15 cellular contexts compared by ENCODE assay signal in the genomic region with DNA sequence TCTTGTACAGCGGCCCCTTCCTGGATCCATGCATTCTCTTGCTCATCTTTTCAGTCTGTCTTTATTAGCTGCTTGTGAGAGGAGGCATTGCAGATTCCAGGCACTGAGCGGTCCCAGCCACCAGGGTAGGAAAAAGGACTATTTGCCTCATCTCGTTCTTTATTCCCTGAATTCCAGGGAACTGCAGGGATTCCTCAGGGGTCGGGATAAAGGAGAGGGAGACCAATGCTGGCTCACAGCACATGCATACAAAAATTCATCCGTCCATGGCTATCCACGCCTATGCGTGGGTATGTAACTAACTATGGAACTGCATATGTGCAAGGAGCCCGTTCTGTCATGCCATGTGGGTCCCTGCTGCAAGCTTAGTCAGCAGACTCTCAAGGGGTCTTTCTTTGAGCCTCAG. TPM values are rescaled to one million over a fixed set of nuclear protein-coding genes. Genes with fewer than 3 reads are reported as not detected.
DNase-seq lines count a peak whose midpoint lies in the region; ATAC-seq and TF ChIP-seq lines count a peak whose summit lies in the region.
"Had no signal": no experiment of that assay in that cellular context is flagged by ENCODE, and none has a peak within 500 bp of the region (broad histone marks: within the 10 kb centered on the region; RNA-seq: fewer than 3 reads in every experiment).

No MANE protein-coding gene starts in this region.

- no peak for DNase-seq in activated naive CD4-positive, alpha-beta T cell treated with anti-CD3 and anti-CD28 coated beads, Interleukin-2, amount 10 ng/mL, durations not matched to agents 7 days and 5 days
- DNase-seq in activated naive CD4-positive, alpha-beta T cell treated with anti-CD3 and anti-CD28 coated beads, Interleukin-2, amount 50 U/mL, for 16 hours: no peak
- peak; percentile 7 for DNase-seq in WERI-Rb-1
- no peak for DNase-seq in stimulated activated naive CD8-positive, alpha-beta T cell treated with anti-CD3 and anti-CD28 coated beads, Interleukin-15, amount 100 ng/mL, for 72 hours
- DNase-seq in MV-4-11 (lab: John Stamatoyannopoulos, UW): no peak
- DNase-seq in GDM1 (lab: John Stamatoyannopoulos, UW): no peak
- DNase-seq in HT-29 (ENCODE audit: low spot score): no peak
- DNase-seq: gastrocnemius medialis; NCI-H2029; stimulated activated naive CD4-positive, alpha-beta T cell treated with Interleukin-2 at 50 U/mL for 16 hours had no signal

- no peaks in the 10 kb centered on the region for H3K9me3 Mint-ChIP-seq in activated naive CD4-positive, alpha-beta T cell treated with anti-CD3 and anti-CD28 coated beads, Interleukin-2, amount 10 ng/mL, durations not matched to agents 7 days and 5 days
- H3K9me3 Mint-ChIP-seq in stimulated activated naive CD8-positive, alpha-beta T cell treated with anti-CD3 and anti-CD28 coated beads, Interleukin-15, amount 100 ng/mL, for 72 hours: no peaks in the 10 kb centered on the region

- H3K4me3 Mint-ChIP-seq in activated naive CD4-positive, alpha-beta T cell treated with anti-CD3 and anti-CD28 coated beads, Interleukin-2, amount 10 ng/mL, durations not matched to agents 7 days and 5 days: peak overlapping the region; percentile 25
- peak overlapping the region; percentile 21 to 46 for H3K4me3 Mint-ChIP-seq in stimulated activated naive CD8-positive, alpha-beta T cell treated with anti-CD3 and anti-CD28 coated beads, Interleukin-15, amount 100 ng/mL, for 72 hours

- no peak for ATAC-seq in stimulated activated naive CD8-positive, alpha-beta T cell treated with anti-CD3 and anti-CD28 coated beads, Interleukin-15, amount 100 ng/mL, for 72 hours
- ATAC-seq: gastrocnemius medialis, Right ventricle myocardium inferior had no signal

- CTCF ChIA-PET in activated naive CD4-positive, alpha-beta T cell treated with anti-CD3 and anti-CD28 coated beads, Interleukin-2, amount 10 ng/mL, durations not matched to agents 7 days and 5 days (lab: Charles Lee): no interaction called here

- H3K9me3 ChIP-seq in WERI-Rb-1 (ENCODE audit: severe bottlenecking) (no peaks in the 10 kb centered on the region), iPS-18a (ENCODE audit: control insufficient read depth, low read depth, low read length) (no peaks in the 10 kb centered on the region)
- H3K9me3 ChIP-seq: gastrocnemius medialis, spleen had no signal

- H3K27ac Mint-ChIP-seq in activated naive CD4-positive, alpha-beta T cell treated with anti-CD3 and anti-CD28 coated beads, Interleukin-2, amount 10 ng/mL, durations not matched to agents 7 days and 5 days: no peak overlapping the region
- H3K27ac Mint-ChIP-seq in stimulated activated naive CD8-positive, alpha-beta T cell treated with anti-CD3 and anti-CD28 coated beads, Interleukin-15, amount 100 ng/mL, for 72 hours: no peak overlapping the region

- peaks cover 7% of the 10 kb centered on the region for H3K4me1 ChIP-seq in iPS-18a (ENCODE audit: control insufficient read depth, low read depth, low read length)
- H3K4me1 ChIP-seq: gastrocnemius medialis had no signal

- peaks cover 5% of the 10 kb centered on the region for H3K4me1 Mint-ChIP-seq in activated naive CD4-positive, alpha-beta T cell treated with anti-CD3 and anti-CD28 coated beads, Interleukin-2, amount 10 ng/mL, durations not matched to agents 7 days and 5 days
- H3K4me1 Mint-ChIP-seq in stimulated activated naive CD8-positive, alpha-beta T cell treated with anti-CD3 and anti-CD28 coated beads, Interleukin-15, amount 100 ng/mL, for 72 hours: peaks cover 12% of the 10 kb centered on the region
- H3K4me1 Mint-ChIP-seq: CD14-positive monocyte had no signal

- H3K36me3 Mint-ChIP-seq in activated naive CD4-positive, alpha-beta T cell treated with anti-CD3 and anti-CD28 coated beads, Interleukin-2, amount 10 ng/mL, durations not matched to agents 7 days and 5 days: no peaks in the 10 kb centered on the region
- H3K36me3 Mint-ChIP-seq: CD14-positive monocyte had no signal

- no peak for TF ChIP-seq CTCF in WERI-Rb-1 (IDR thresholded peaks at IDR 0.05; ENCODE audit: low read depth, low read length)

- H3K27me3 ChIP-seq in WERI-Rb-1 (ENCODE audit: insufficient read depth, low read depth, severe bottlenecking) (no peaks in the 10 kb centered on the region), iPS-18a (ENCODE audit: control insufficient read depth, insufficient read depth, low read length) (peaks cover 25% of the 10 kb centered on the region)

- H3K27ac ChIP-seq in WERI-Rb-1: no peak overlapping the region
- H3K27ac ChIP-seq in iPS-18a (ENCODE audit: low read length): no peak overlapping the region
- H3K27ac ChIP-seq: gastrocnemius medialis, spleen had no signal

- H3K9ac ChIP-seq in iPS-18a (ENCODE audit: low read length): no peak overlapping the region

- H3K36me3 ChIP-seq in WERI-Rb-1 (no peaks in the 10 kb centered on the region), iPS-18a (ENCODE audit: control insufficient read depth, low read depth, low read length) (no peaks in the 10 kb centered on the region)
- H3K36me3 ChIP-seq: gastrocnemius medialis, spleen had no signal

- peaks cover 42% of the 10 kb centered on the region for H3K27me3 Mint-ChIP-seq in activated naive CD4-positive, alpha-beta T cell treated with anti-CD3 and anti-CD28 coated beads, Interleukin-2, amount 10 ng/mL, durations not matched to agents 7 days and 5 days
- H3K27me3 Mint-ChIP-seq in stimulated activated naive CD8-positive, alpha-beta T cell treated with anti-CD3 and anti-CD28 coated beads, Interleukin-15, amount 100 ng/mL, for 72 hours: peaks cover 63% of the 10 kb centered on the region

- H3K4me3 ChIP-seq in WERI-Rb-1 (ENCODE audit: low read depth, low read length) (peak overlapping the region; percentile 60), iPS-18a (ENCODE audit: low read length) (peak overlapping the region; percentile 74)

RNA-seq across cellular contexts. Expression of a gene that starts 0.9 kb away (rescaled TPM):
- total RNA-seq in HT-29 (2014; rRNA removed; shearing (Covaris generic)): not detected in 2 replicates
- total RNA-seq: gastrocnemius medialis, mesenteric fat pad, Right ventricle myocardium inferior, spleen had no signal
